In genomic region chr6:71852951-71853350, GRCh38 we compare ENCODE assay signal across 22 cellular contexts. TPM values are rescaled to one million over a fixed set of nuclear protein-coding genes. Genes with fewer than 3 reads are reported as not detected.
"Had no signal": no experiment of that assay in that cellular context is flagged by ENCODE, and none has a peak within 500 bp of the region (broad histone marks: within the 10 kb centered on the region; RNA-seq: fewer than 3 reads in every experiment).

No MANE protein-coding gene starts in this region.

- H3K27me3 Mint-ChIP-seq: effector memory CD8-positive, alpha-beta T cell; naive thymus-derived CD8-positive, alpha-beta T cell; type B pancreatic cell had no signal

- H3K36me3 Mint-ChIP-seq: naive thymus-derived CD8-positive, alpha-beta T cell; type B pancreatic cell had no signal

- H3K4me1 Mint-ChIP-seq: naive thymus-derived CD8-positive, alpha-beta T cell; neural crest cell had no signal

- H3K4me3 Mint-ChIP-seq: effector memory CD8-positive, alpha-beta T cell; naive thymus-derived CD8-positive, alpha-beta T cell; neural crest cell; type B pancreatic cell had no signal

- H3K27me3 ChIP-seq: esophagus squamous epithelium, gastroesophageal sphincter, ovary, suprapubic skin, thyroid gland had no signal

- H3K27ac ChIP-seq: esophagus squamous epithelium, gastroesophageal sphincter, left ventricle myocardium inferior, ovary, suprapubic skin, thyroid gland had no signal

- H3K4me3 ChIP-seq: esophagus squamous epithelium, gastroesophageal sphincter, left ventricle myocardium inferior, lung, mucosa of descending colon, ovary, suprapubic skin, thyroid gland had no signal

- ATAC-seq: effector memory CD8-positive, alpha-beta T cell; gastroesophageal sphincter; left cardiac atrium; mucosa of descending colon; naive thymus-derived CD8-positive, alpha-beta T cell; right cardiac atrium had no signal

- FAIRE-seq: kidney, small intestine, urothelium cell line had no signal

- H3K4me1 ChIP-seq: esophagus squamous epithelium, gastroesophageal sphincter, left ventricle myocardium inferior, suprapubic skin, thyroid gland had no signal

- H3K9me3 Mint-ChIP-seq: neural crest cell, type B pancreatic cell had no signal

- H3K27ac Mint-ChIP-seq: effector memory CD8-positive, alpha-beta T cell; naive thymus-derived CD8-positive, alpha-beta T cell; type B pancreatic cell had no signal

- H3K36me3 ChIP-seq: esophagus squamous epithelium, gastroesophageal sphincter, left ventricle myocardium inferior, ovary, suprapubic skin, thyroid gland had no signal

- DNase-seq: effector memory CD8-positive, alpha-beta T cell; esophagus squamous epithelium; foreskin fibroblast; glutamatergic neuron; kidney; left cardiac atrium; left ventricle myocardium inferior; mucosa of descending colon; naive thymus-derived CD8-positive, alpha-beta T cell; ovary; right cardiac atrium; small intestine; stimulated activated CD4-positive, alpha-beta T cell treated with anti-CD3 and anti-CD28 coated beads, Interleukin-12 subunit alpha, Interleukin-12 subunit beta, amount 100 ng/mL, for 4 hours; stimulated activated CD4-positive, alpha-beta T cell treated with anti-CD3 and anti-CD28 coated beads, Interleukin-2, amount 100 ng/mL, for 48 hours; stimulated activated naive CD4-positive, alpha-beta T cell treated with Interleukin-2 at 50 U/mL for 16 hours; thyroid gland had no signal

RNA-seq across cellular contexts. Expression of gene RIMS1, which starts 33.4 kb away (rescaled TPM):
- total RNA-seq: naive thymus-derived CD8-positive, alpha-beta T cell had no signal
- polyA plus RNA-seq: naive thymus-derived CD8-positive, alpha-beta T cell had no signal
